ENCODE assay signal across 8 cellular contexts in genomic region chr6:14992382-14992781, GRCh38.
"Had no signal": no experiment of that assay in that cellular context is flagged by ENCODE, and none has a peak within 500 bp of the region (broad histone marks: within the 10 kb centered on the region; RNA-seq: fewer than 3 reads in every experiment).

No MANE protein-coding gene starts in this region.

- ATAC-seq: GM12878 had no signal

- FAIRE-seq: G401.6, GM12878, GM12891, GM12892, GM18507, GM19239 had no signal

- DNase-seq: GDM1, GF-D8 had no signal

- H3K4me3 ChIP-seq: GM12878 had no signal
